Comparison of ENCODE assay signal across 24 cellular contexts in genomic region chr15:44656241-44656640, GRCh38. TPM values are rescaled to one million over a fixed set of nuclear protein-coding genes. Genes with fewer than 3 reads are reported as not detected.
DNase-seq lines count a peak whose midpoint lies in the region; ATAC-seq and TF ChIP-seq lines count a peak whose summit lies in the region.
"Had no signal": no experiment of that assay in that cellular context is flagged by ENCODE, and none has a peak within 500 bp of the region (broad histone marks: within the 10 kb centered on the region; RNA-seq: fewer than 3 reads in every experiment).

No MANE protein-coding gene starts in this region.

- H3K27ac ChIP-seq in testis, result no peak overlapping the region
- H3K27ac ChIP-seq: A549, hepatocyte, lower lobe of right lung, PC-9, upper lobe of left lung had no signal

- intact Hi-C loops in activated CD4-positive, alpha-beta T cell treated with anti-CD3 and anti-CD28 coated beads, Interleukin-2, amount 10 ng/mL, durations not matched to agents 24 days and 14 days (cut with micrococcal nuclease), result no loop called here
- intact Hi-C loops in CD14-positive monocyte (cut with micrococcal nuclease) (loop anchor here in 1 of 2 donors (10.0 kb wide), 1 partner anchor 61 kb away; no protein-coding TSS in a partner anchor), activated B cell treated with CpG ODN at 0.5 μM for 24 hours (cut with micrococcal nuclease) (no loop called here), natural killer cell (cut with micrococcal nuclease) (no loop called here), testis (cut with DNase I; ENCODE audit: low total_unique reads) (no loop called here)

- CTCF ChIA-PET in activated B cell treated with CpG ODN at 0.5 μM for 24 hours (lab: Charles Lee), result interaction anchor here (1.2 kb wide), 1 partner anchor 81 kb away, joined by 3 read pairs; no protein-coding TSS in a partner anchor

- TF ChIP-seq POLR2A in testis (IDR thresholded peaks at IDR 0.05), result no peak

- no peaks in the 10 kb centered on the region for H3K27me3 ChIP-seq in testis
- H3K27me3 ChIP-seq: BE2C, hepatocyte, upper lobe of left lung had no signal

- ATAC-seq in activated B cell treated with CpG ODN at 0.5 μM for 24 hours (ENCODE audit: low read depth), result no peak
- ATAC-seq in natural killer cell, result no peak
- no peak for ATAC-seq in GM18502 (IDR thresholded peaks at IDR 0.05; ENCODE audit: poor library complexity, unreplicated experiment)
- ATAC-seq: A549, esophagus mucosa, lower lobe of right lung had no signal

- H3K4me3 ChIP-seq in testis, result no peak overlapping the region
- H3K4me3 ChIP-seq: A549, hepatocyte, lower lobe of right lung, PC-9, upper lobe of left lung had no signal

- peak; percentile 45 for DNase-seq in activated CD4-positive, alpha-beta T cell treated with anti-CD3 and anti-CD28 coated beads, Interleukin-2, amount 10 ng/mL, durations not matched to agents 24 days and 14 days
- DNase-seq in activated CD4-positive, alpha-beta T cell treated with anti-CD3 and anti-CD28 coated beads, Interleukin-2, amount 50 U/mL, for 1 hour, result no peak
- DNase-seq in CD14-positive monocyte (ENCODE audit: low spot score), result no peak
- DNase-seq in activated B cell treated with CpG ODN at 0.5 μM for 24 hours, result no peak
- no peak for DNase-seq in natural killer cell
- DNase-seq in iPS-NIHi7 (ENCODE audit: extremely low spot score), result no peak
- DNase-seq in testis, result no peak
- DNase-seq: activated CD4-positive, alpha-beta T cell treated with anti-CD3 and anti-CD28 coated beads for 4 hours; activated naive CD4-positive, alpha-beta T cell treated with anti-CD3 and anti-CD28 coated beads, Interleukin-2, amount 10 ng/mL, durations not matched to agents 7 days and 5 days; BE2C; effector CD8-positive, alpha-beta T cell; foreskin melanocyte; lower lobe of right lung; NCI-H1092; NCI-H2029; occipital lobe; PC-9; retina; SIG-M5; upper lobe of left lung had no signal

- WGBS in testis, 2 donors, result 96 to 97% methylated on average over 1 of the region's 1 CpG

- H3K36me3 ChIP-seq in testis (ENCODE audit: low read depth, missing control alignments), result no peaks in the 10 kb centered on the region

- H3K4me3 Mint-ChIP-seq in activated CD4-positive, alpha-beta T cell treated with anti-CD3 and anti-CD28 coated beads, Interleukin-2, amount 10 ng/mL, durations not matched to agents 24 days and 14 days, result no peak overlapping the region
- H3K4me3 Mint-ChIP-seq in CD14-positive monocyte, result no peak overlapping the region
- H3K4me3 Mint-ChIP-seq in activated B cell treated with CpG ODN at 0.5 μM for 24 hours, result no peak overlapping the region
- no peak overlapping the region for H3K4me3 Mint-ChIP-seq in natural killer cell
- H3K4me3 Mint-ChIP-seq: activated naive CD4-positive, alpha-beta T cell treated with anti-CD3 and anti-CD28 coated beads, Interleukin-2, amount 10 ng/mL, durations not matched to agents 7 days and 5 days had no signal

- TF ChIP-seq CTCF in CD14-positive monocyte (IDR thresholded peaks at IDR 0.05) (no peak), activated B cell treated with CpG ODN at 0.5 μM for 24 hours (IDR thresholded peaks at IDR 0.05) (no peak), natural killer cell (IDR thresholded peaks at IDR 0.05) (no peak), testis (IDR thresholded peaks at IDR 0.05) (no peak)

- peaks cover 34% of the 10 kb centered on the region for H3K4me1 Mint-ChIP-seq in activated CD4-positive, alpha-beta T cell treated with anti-CD3 and anti-CD28 coated beads, Interleukin-2, amount 10 ng/mL, durations not matched to agents 24 days and 14 days
- peaks cover 13% of the 10 kb centered on the region for H3K4me1 Mint-ChIP-seq in CD14-positive monocyte
- peaks cover 21% of the 10 kb centered on the region for H3K4me1 Mint-ChIP-seq in activated B cell treated with CpG ODN at 0.5 μM for 24 hours
- H3K4me1 Mint-ChIP-seq in natural killer cell, result peaks cover 31 to 34% of the 10 kb centered on the region in 2 donors

- no peaks in the 10 kb centered on the region for H3K27me3 Mint-ChIP-seq in activated CD4-positive, alpha-beta T cell treated with anti-CD3 and anti-CD28 coated beads, Interleukin-2, amount 10 ng/mL, durations not matched to agents 24 days and 14 days
- H3K27me3 Mint-ChIP-seq in CD14-positive monocyte (ENCODE audit: low read depth in 3 of 3) (peaks cover 0 to 1% (median 0%) of the 10 kb centered on the region in 3 donors), activated B cell treated with CpG ODN at 0.5 μM for 24 hours (no peaks in the 10 kb centered on the region), natural killer cell (ENCODE audit: low read depth in 2 of 2) (no peaks in the 10 kb centered on the region)
- H3K27me3 Mint-ChIP-seq: activated naive CD4-positive, alpha-beta T cell treated with anti-CD3 and anti-CD28 coated beads, Interleukin-2, amount 10 ng/mL, durations not matched to agents 7 days and 5 days had no signal

- POLR2A ChIA-PET in activated B cell treated with CpG ODN at 0.5 μM for 24 hours (lab: Charles Lee), result interaction anchor here (1.2 kb wide), 3 partner anchors 55 to 82 kb away, joined by 3 to 7 read pairs (median 3); partner anchors contain the start of genes B2M and PATL2

- no peaks in the 10 kb centered on the region for H3K9me3 ChIP-seq in testis
- H3K9me3 ChIP-seq: A549, BE2C, lower lobe of right lung, upper lobe of left lung had no signal

- H3K4me1 ChIP-seq in testis, result no peaks in the 10 kb centered on the region
- H3K4me1 ChIP-seq: BE2C had no signal

- H3K36me3 Mint-ChIP-seq in activated CD4-positive, alpha-beta T cell treated with anti-CD3 and anti-CD28 coated beads, Interleukin-2, amount 10 ng/mL, durations not matched to agents 24 days and 14 days (ENCODE audit: low read depth), result peaks cover 58% of the 10 kb centered on the region
- peaks cover 56 to 87% of the 10 kb centered on the region in 2 donors for H3K36me3 Mint-ChIP-seq in CD14-positive monocyte
- peaks cover 69% of the 10 kb centered on the region for H3K36me3 Mint-ChIP-seq in activated B cell treated with CpG ODN at 0.5 μM for 24 hours (ENCODE audit: low read depth)
- H3K36me3 Mint-ChIP-seq in natural killer cell, result peaks cover 22% of the 10 kb centered on the region

- H3K9me3 Mint-ChIP-seq in activated CD4-positive, alpha-beta T cell treated with anti-CD3 and anti-CD28 coated beads, Interleukin-2, amount 10 ng/mL, durations not matched to agents 24 days and 14 days, result no peaks in the 10 kb centered on the region
- H3K9me3 Mint-ChIP-seq in CD14-positive monocyte (no peaks in the 10 kb centered on the region), activated B cell treated with CpG ODN at 0.5 μM for 24 hours (no peaks in the 10 kb centered on the region), natural killer cell (no peaks in the 10 kb centered on the region)
- H3K9me3 Mint-ChIP-seq: activated naive CD4-positive, alpha-beta T cell treated with anti-CD3 and anti-CD28 coated beads, Interleukin-2, amount 10 ng/mL, durations not matched to agents 7 days and 5 days had no signal

- H3K27ac Mint-ChIP-seq in activated CD4-positive, alpha-beta T cell treated with anti-CD3 and anti-CD28 coated beads, Interleukin-2, amount 10 ng/mL, durations not matched to agents 24 days and 14 days, result peak overlapping the region; percentile 56
- H3K27ac Mint-ChIP-seq in CD14-positive monocyte (peak overlapping the region in 5 of 7 donors; percentile 0 to 58 (median 41)), activated B cell treated with CpG ODN at 0.5 μM for 24 hours (peak overlapping the region; percentile 1), natural killer cell (peak overlapping the region; percentile 7 to 28)
- H3K27ac Mint-ChIP-seq: activated naive CD4-positive, alpha-beta T cell treated with anti-CD3 and anti-CD28 coated beads, Interleukin-2, amount 10 ng/mL, durations not matched to agents 7 days and 5 days had no signal

RNA-seq across cellular contexts. Expression of gene SPG11, which starts 7.2 kb away (rescaled TPM):
- total RNA-seq in activated CD4-positive, alpha-beta T cell treated with anti-CD3 and anti-CD28 coated beads, Interleukin-2, amount 10 ng/mL, durations not matched to agents 24 days and 14 days, result 67.2 and 68.0 TPM in 2 replicates
- polyA plus RNA-seq in CD14-positive monocyte (10 to 100 TPM; 26.4 to 50.4 TPM), testis (ENCODE audit: insufficient read depth, low read depth, low replicate concordance) (89.6 TPM)
- total RNA-seq in activated B cell treated with CpG ODN at 0.5 μM for 24 hours (132 and 161 TPM in 2 replicates), natural killer cell (100 to 1,000 TPM; 123 to 154 (median 153) TPM), testis (100 to 1,000 TPM; 127 to 137 TPM)

RNA-seq across cellular contexts. Expression of gene PATL2, which starts 54.9 kb away (rescaled TPM):
- total RNA-seq in activated CD4-positive, alpha-beta T cell treated with anti-CD3 and anti-CD28 coated beads, Interleukin-2, amount 10 ng/mL, durations not matched to agents 24 days and 14 days, result 10.9 and 13.5 TPM in 2 replicates
- 1 to 10 TPM; 1.8 to 1.9 TPM for polyA plus RNA-seq in CD14-positive monocyte
- total RNA-seq in activated B cell treated with CpG ODN at 0.5 μM for 24 hours, result 19.8 and 27.2 TPM in 2 replicates
- total RNA-seq in natural killer cell, result 100 to 1,000 TPM; 101 to 145 (median 112) TPM
- under 1 TPM; 0.62 to 0.87 TPM for total RNA-seq in testis
- polyA plus RNA-seq in testis (ENCODE audit: insufficient read depth, low read depth, low replicate concordance), result 0.76 TPM

RNA-seq across cellular contexts. Expression of gene B2M, which starts 55.1 kb away (rescaled TPM):
- total RNA-seq in activated CD4-positive, alpha-beta T cell treated with anti-CD3 and anti-CD28 coated beads, Interleukin-2, amount 10 ng/mL, durations not matched to agents 24 days and 14 days, result 4,380 and 4,481 TPM in 2 replicates
- polyA plus RNA-seq in CD14-positive monocyte (over 10,000 TPM; 28,259 to 28,278 TPM), testis (ENCODE audit: insufficient read depth, low read depth, low replicate concordance) (2,068 TPM)
- total RNA-seq in activated B cell treated with CpG ODN at 0.5 μM for 24 hours (3,396 and 3,707 TPM in 2 replicates), natural killer cell (1,000 to 10,000 TPM; 7,484 to 8,893 (median 7,665) TPM), testis (1,000 to 10,000 TPM in 1 of 2 donors, 100 to 1,000 TPM in 1; 439 to 1,401 TPM)

Comparison
In these comparisons a context has a peak if more than half of its experiments do, and no peak if none do; other contexts are left out.
1. H3K27ac Mint-ChIP-seq: peak in every context shown above with its lines; median percentile 56 in activated CD4-positive, alpha-beta T cell treated with anti-CD3 and anti-CD28 coated beads, Interleukin-2, amount 10 ng/mL, durations not matched to agents 24 days and 14 days; 41 in CD14-positive monocyte; 18 in natural killer cell; 1 in activated B cell treated with CpG ODN at 0.5 μM for 24 hours.